In the genomic region with DNA sequence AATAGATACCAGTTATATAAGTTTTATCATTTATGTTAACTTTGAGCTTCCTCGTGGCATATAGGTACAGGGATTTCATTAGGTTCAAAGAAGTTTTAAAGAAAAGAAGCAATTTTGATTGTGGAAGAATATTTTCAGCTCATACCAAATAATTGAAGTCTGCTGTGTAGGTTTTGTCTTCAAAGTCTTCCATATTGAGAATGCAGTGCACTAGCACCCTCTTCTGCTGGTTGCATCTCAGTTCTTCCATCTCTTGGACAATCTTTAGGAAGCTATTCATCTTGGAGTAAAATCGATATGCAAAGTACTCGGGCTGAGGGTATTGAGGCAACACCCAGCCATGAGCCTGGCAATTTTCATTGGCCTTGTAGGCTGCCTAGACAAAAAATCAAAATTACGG, we compare ENCODE assay signal across 8 cellular contexts.
DNase-seq lines count a peak whose midpoint lies in the region; ATAC-seq, FAIRE-seq and TF ChIP-seq lines count a peak whose summit lies in the region.
"Not testable (repeated sequence)": the region's sequence is repeated elsewhere in the genome, so short reads cannot be mapped to it uniquely, and the experiment has no call there.

No MANE protein-coding gene starts in this region.

- FAIRE-seq in GM12892 (lab: Jason Lieb, UNC) (peak; percentile 56), urothelium cell line (lab: Jason Lieb, UNC) (peak; percentile 58)

- H3K4me1 ChIP-seq in A673 (ENCODE audit: insufficient read depth, low read length, poor library complexity, severe bottlenecking); PC-3 (ENCODE audit: insufficient read depth, low read length): not testable (repeated sequence)

- peak; percentile 46 for TF ChIP-seq RAD21 in Ishikawa (IDR thresholded peaks at IDR 0.05; ENCODE audit: low read depth)

- H3K4me2 ChIP-seq in PC-3 (ENCODE audit: low read length) = not testable (repeated sequence)

- TF ChIP-seq EP300 in Ishikawa (IDR thresholded peaks at IDR 0.05; ENCODE audit: borderline replicate concordance) = not testable (repeated sequence)

- not testable (repeated sequence) for H3K9ac ChIP-seq in PC-3 (ENCODE audit: low read length)

- peaks cover 20% of the 10 kb centered on the region for H3K27me3 Mint-ChIP-seq in chondrocyte (ENCODE audit: low read depth)

- H3K27ac ChIP-seq in A673 (ENCODE audit: low read depth, low read length, poor library complexity, severe bottlenecking); PC-3 (ENCODE audit: low read length); VCaP: not testable (repeated sequence)

- POLR2A ChIA-PET in A673 (lab: Charles Lee; ENCODE audit: low non-redundant PET); PC-3 (lab: Charles Lee; ENCODE audit: unreplicated experiment): not testable (repeated sequence)

- peak; percentile 23; the same call in 1 of the 2 replicates for TF ChIP-seq CTCF in A673 (conservative IDR thresholded peaks at IDR 0.05; ENCODE audit: low read depth, low read length)
- peak; percentile 18; the same call in 1 of the 2 replicates for TF ChIP-seq CTCF in PC-3 (conservative IDR thresholded peaks at IDR 0.05; ENCODE audit: low read depth, low read length)
- peak; percentile 54 for TF ChIP-seq CTCF in VCaP (conservative IDR thresholded peaks at IDR 0.05)
- TF ChIP-seq CTCF in chondrocyte (IDR thresholded peaks at IDR 0.05) = peak; percentile 15
- peak; percentile 20 for TF ChIP-seq CTCF in fibroblast of pulmonary artery (IDR thresholded peaks at IDR 0.05; ENCODE audit: low read length, missing control alignments)

- DNase-seq in A673 (ENCODE audit: low spot score); GM12892 (ENCODE audit: insufficient read length); PC-3; chondrocyte (ENCODE audit: low spot score); fibroblast of pulmonary artery (ENCODE audit: low read depth); urothelium cell line (ENCODE audit: low spot score): not testable (repeated sequence)

- intact Hi-C loops in A673 (cut with micrococcal nuclease; ENCODE audit: unreplicated experiment) = loop anchor here (5.0 kb wide), 1 partner anchor 325 kb away; no protein-coding TSS in a partner anchor
- intact Hi-C loops in PC-3 (cut with micrococcal nuclease) = not testable (repeated sequence)

- not testable (repeated sequence) for H3K36me3 Mint-ChIP-seq in chondrocyte (ENCODE audit: low read depth)

- not testable (repeated sequence) for H3K4me1 Mint-ChIP-seq in chondrocyte (ENCODE audit: low read depth)

- not testable (repeated sequence) for H3K4me3 ChIP-seq in A673 (ENCODE audit: low read depth, low read length, poor library complexity, severe bottlenecking); PC-3 (ENCODE audit: low read length); fibroblast of pulmonary artery (replicated peaks; ENCODE audit: low read depth, low read length)

- H3K9me2 ChIP-seq in PC-3 (replicated peaks; ENCODE audit: low read length) = not testable (repeated sequence)

- BruUV-seq in A673 (replicated peaks; lab: Mats Ljungman, UMichigan); PC-3 (replicated peaks; lab: Mats Ljungman, UMichigan): not testable (repeated sequence)

- H3F3A ChIP-seq in PC-3 (ENCODE audit: low read length, unreplicated experiment) = not testable (repeated sequence)

- CTCF ChIA-PET in A673 (lab: Charles Lee); PC-3 (lab: Charles Lee): not testable (repeated sequence)

- H3K79me2 ChIP-seq in PC-3 (ENCODE audit: low read length) = not testable (repeated sequence)

- not testable (repeated sequence) for H3K27me3 ChIP-seq in A673 (replicated peaks; ENCODE audit: insufficient read depth, low read depth, low read length, poor library complexity)
- peaks cover 33% of the 10 kb centered on the region for H3K27me3 ChIP-seq in PC-3 (ENCODE audit: low read length)

- not testable (repeated sequence) for TF ChIP-seq POLR2A in GM12892 (IDR thresholded peaks at IDR 0.05; ENCODE audit: low read depth, low read length)

- peak; percentile 63 for ATAC-seq in PC-3

- H4K20me1 ChIP-seq in PC-3 (ENCODE audit: low read length) = not testable (repeated sequence)

- H3K36me3 ChIP-seq in A673 (ENCODE audit: insufficient read depth, low read length, poor library complexity, severe bottlenecking); PC-3 (ENCODE audit: low read depth, low read length): not testable (repeated sequence)

- H3K9me3 Mint-ChIP-seq in chondrocyte (ENCODE audit: low read depth) = not testable (repeated sequence)

- not testable (repeated sequence) for H3K4me3 Mint-ChIP-seq in chondrocyte (ENCODE audit: unreplicated experiment)

- not testable (repeated sequence) for H3K27ac Mint-ChIP-seq in chondrocyte (ENCODE audit: unreplicated experiment)

- not testable (repeated sequence) for H3K9me3 ChIP-seq in A673 (ENCODE audit: low read depth, low read length, poor library complexity, severe bottlenecking); PC-3 (ENCODE audit: low read length)

- not testable (repeated sequence) for H2AFZ ChIP-seq in PC-3 (ENCODE audit: low read length)
